ENCODE assay signal across 12 cellular contexts in the genomic region with DNA sequence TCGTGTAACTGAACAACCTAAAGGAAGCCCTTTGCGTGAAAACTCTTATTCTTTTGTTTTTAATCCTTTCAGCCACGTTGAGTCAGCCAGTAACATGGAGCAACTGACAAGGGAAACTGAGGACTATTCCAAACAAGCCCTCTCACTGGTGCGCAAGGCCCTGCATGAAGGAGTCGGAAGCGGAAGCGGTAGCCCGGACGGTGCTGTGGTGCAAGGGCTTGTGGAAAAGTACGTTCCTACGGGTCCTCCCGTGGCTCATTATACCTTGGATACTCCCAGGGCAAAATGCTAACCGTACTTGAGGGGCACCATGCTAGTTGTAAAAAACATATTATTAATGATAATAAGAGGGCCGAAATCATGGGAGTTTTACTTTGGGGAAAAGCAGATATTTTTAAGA. TPM values are rescaled to one million over a fixed set of nuclear protein-coding genes. Genes with fewer than 3 reads are reported as not detected.
DNase-seq lines count a peak whose midpoint lies in the region; ATAC-seq and TF ChIP-seq lines count a peak whose summit lies in the region.
"Had no signal": no experiment of that assay in that cellular context is flagged by ENCODE, and none has a peak within 500 bp of the region (broad histone marks: within the 10 kb centered on the region; RNA-seq: fewer than 3 reads in every experiment).

No MANE protein-coding gene starts in this region.

- peaks cover 33% of the 10 kb centered on the region for H3K4me1 Mint-ChIP-seq in WTC11

- no peak for TF ChIP-seq CTCF in HCT116 (IDR thresholded peaks at IDR 0.05 in 2 of 3, conservative IDR thresholded peaks at IDR 0.05 in 1 of 3; ENCODE audit: borderline replicate concordance in 1 of 3, insufficient read depth in 1 of 3, low read depth in 2 of 3, low read length in 2 of 3)
- TF ChIP-seq CTCF in WTC11 (IDR thresholded peaks at IDR 0.05): no peak

- no peaks in the 10 kb centered on the region for H3K9me3 Mint-ChIP-seq in WTC11
- H3K9me3 Mint-ChIP-seq: stimulated activated naive B cell treated with anti-CD40 and anti-IgM and Interleukin-4, amounts not matched to agents 10 μg/mL and 1 μg/mL and 100 μg/mL, for 72 hours; T-helper 2 cell treated with Interferon-gamma antibody and Interleukin-4, amounts not matched to agents 5 μg/mL and 100 μg/mL, for 36 hours had no signal

- H3K4me3 ChIP-seq in HCT116 (replicated peaks in 1 of 2; ENCODE audit: low read depth in 1 of 2, low read length in 2 of 2) (peak overlapping the region in 1 of 2 experiments; percentile 54; a peak in 2 of 4 replicates), iPS-18a (ENCODE audit: low read length) (peak overlapping the region; percentile 41), subcutaneous abdominal adipose tissue (ENCODE audit: low read depth in 1 of 5, low read length in 5 of 5) (peak overlapping the region in 3 of 5 donors; percentile 50 to 64 (median 56))

- TF ChIP-seq POLR2A in HCT116 (IDR thresholded peaks at IDR 0.05; ENCODE audit: borderline replicate concordance, extremely low read depth, insufficient read depth, insufficient read length): no peak

- H3K27ac ChIP-seq in HCT116 (ENCODE audit: low read depth, low read length): peak overlapping the region; percentile 78
- H3K27ac ChIP-seq in iPS-18a (ENCODE audit: low read length): no peak overlapping the region
- peak overlapping the region; percentile 90 for H3K27ac ChIP-seq in subcutaneous abdominal adipose tissue (ENCODE audit: low read depth, low read length)

- CTCF ChIA-PET in HCT116 (lab: Charles Lee) (interaction anchor here (0.6 to 1.6 kb wide), 16 partner anchors 8 to 273 kb away, joined by 3 to 20 read pairs (median 4); no protein-coding TSS in a partner anchor), WTC11 (lab: Charles Lee) (interaction anchor here (0.6 to 1.6 kb wide), 41 partner anchors 10 to 387 kb away, joined by 3 to 24 read pairs (median 4); no protein-coding TSS in a partner anchor)

- peak overlapping the region; percentile 88 for H3K27ac Mint-ChIP-seq in WTC11
- H3K27ac Mint-ChIP-seq: stimulated activated naive B cell treated with anti-CD40 and anti-IgM and Interleukin-4, amounts not matched to agents 10 μg/mL and 1 μg/mL and 100 μg/mL, for 72 hours; T-helper 2 cell treated with Interferon-gamma antibody and Interleukin-4, amounts not matched to agents 5 μg/mL and 100 μg/mL, for 36 hours had no signal

- H3K9me3 ChIP-seq in HCT116 (ENCODE audit: control insufficient read depth in 1 of 2, insufficient read depth in 1 of 2, low read depth in 1 of 2, low read length in 2 of 2) (no peaks in the 10 kb centered on the region), iPS-18a (ENCODE audit: control insufficient read depth, low read depth, low read length) (no peaks in the 10 kb centered on the region), subcutaneous abdominal adipose tissue (ENCODE audit: control insufficient read depth in 5 of 5, low read length in 5 of 5) (no peaks in the 10 kb centered on the region)

- RAD21 ChIA-PET in HCT116 (lab: Charles Lee; ENCODE audit: low non-redundant PET in 1 of 2, low total read pairs in 2 of 2, uncharacterized antibody in 2 of 2, unreplicated experiment in 2 of 2): interaction anchor here in 1 of 2 experiments (1.7 kb wide), 1 partner anchor 273 kb away, joined by 5 read pairs; no protein-coding TSS in a partner anchor

- no peaks in the 10 kb centered on the region for H3K9me2 ChIP-seq in HCT116 (ENCODE audit: insufficient read depth)

- no peaks in the 10 kb centered on the region for H3K27me3 Mint-ChIP-seq in WTC11 (ENCODE audit: low read depth)

- H4K20me1 ChIP-seq in HCT116 (ENCODE audit: insufficient read depth): no peaks in the 10 kb centered on the region

- H3K9ac ChIP-seq in HCT116 (ENCODE audit: low read length): peak overlapping the region; percentile 38; the same call in 1 of the 2 replicates
- H3K9ac ChIP-seq in iPS-18a (ENCODE audit: low read length): peak overlapping the region; percentile 18
- H3K9ac ChIP-seq in subcutaneous abdominal adipose tissue (ENCODE audit: low read length in 5 of 5): peak overlapping the region in 2 of 5 donors; percentile 31 to 77

- H3K36me3 ChIP-seq in HCT116 (ENCODE audit: control insufficient read depth in 1 of 2, insufficient read depth in 2 of 2, low read length in 2 of 2): no peaks in the 10 kb centered on the region
- no peaks in the 10 kb centered on the region for H3K36me3 ChIP-seq in iPS-18a (ENCODE audit: control insufficient read depth, low read depth, low read length)
- no peaks in the 10 kb centered on the region for H3K36me3 ChIP-seq in subcutaneous abdominal adipose tissue (ENCODE audit: control insufficient read depth in 5 of 5, insufficient read depth in 5 of 5, low read length in 5 of 5)

- peaks cover 23% of the 10 kb centered on the region in 2 experiments for H3K4me1 ChIP-seq in HCT116 (ENCODE audit: control insufficient read depth in 1 of 2, insufficient read depth in 2 of 2, low read length in 2 of 2)
- peaks cover 22% of the 10 kb centered on the region for H3K4me1 ChIP-seq in iPS-18a (ENCODE audit: control insufficient read depth, low read depth, low read length)
- H3K4me1 ChIP-seq in subcutaneous abdominal adipose tissue (ENCODE audit: control insufficient read depth in 5 of 5, insufficient read depth in 5 of 5, low read length in 5 of 5): peaks cover 10 to 36% (median 22%) of the 10 kb centered on the region in 5 donors

- peak overlapping the region; percentile 78 for H3K4me2 ChIP-seq in HCT116 (ENCODE audit: low read length)

- peak overlapping the region; percentile 84 for H2AFZ ChIP-seq in HCT116 (ENCODE audit: low read depth, low read length, poor library complexity, severe bottlenecking)

- no peak for DNase-seq in HCT116 (ENCODE audit: low read depth, low spot score)
- no peak for DNase-seq in WTC11 (ENCODE audit: low spot score)
- DNase-seq in mesenteric fat pad (ENCODE audit: low spot score): no peak
- DNase-seq in HuH-7 (ENCODE audit: low spot score): no peak
- no peak for DNase-seq in activated CD8-positive, alpha-beta memory T cell treated with anti-CD3 and anti-CD28 coated beads, Interleukin-2, amount 50 U/mL, for 48 hours
- DNase-seq in dedifferentiated amniotic fluid mesenchymal stem cell (ENCODE audit: extremely low spot score): no peak
- DNase-seq: activated gamma-delta T cell treated with Interleukin-2 at 50 U/mL for 16 hours; NCI-H2081 treated with DMSO at 0.1 percent for 48 hours; stimulated activated naive B cell treated with anti-CD40 and anti-IgM and Interleukin-4, amounts not matched to agents 10 μg/mL and 1 μg/mL and 100 μg/mL, for 72 hours had no signal

- H3K79me2 ChIP-seq in HCT116 (ENCODE audit: insufficient read depth, low read length): no peaks in the 10 kb centered on the region

- H3K36me3 Mint-ChIP-seq in WTC11: no peaks in the 10 kb centered on the region
- H3K36me3 Mint-ChIP-seq: stimulated activated naive B cell treated with anti-CD40 and anti-IgM and Interleukin-4, amounts not matched to agents 10 μg/mL and 1 μg/mL and 100 μg/mL, for 72 hours had no signal

- no peak for ATAC-seq in HCT116
- ATAC-seq in WTC11: peak; percentile 20; the same call in 1 of the 2 replicates
- ATAC-seq: stimulated activated naive B cell treated with anti-CD40 and anti-IgM and Interleukin-4, amounts not matched to agents 10 μg/mL and 1 μg/mL and 100 μg/mL, for 72 hours had no signal

- intact Hi-C loops in HCT116 (cut with micrococcal nuclease): no loop called here

- peak overlapping the region; percentile 48 for H3K4me3 Mint-ChIP-seq in WTC11
- H3K4me3 Mint-ChIP-seq: stimulated activated naive B cell treated with anti-CD40 and anti-IgM and Interleukin-4, amounts not matched to agents 10 μg/mL and 1 μg/mL and 100 μg/mL, for 72 hours; T-helper 2 cell treated with Interferon-gamma antibody and Interleukin-4, amounts not matched to agents 5 μg/mL and 100 μg/mL, for 36 hours had no signal

- no peaks in the 10 kb centered on the region for H3K27me3 ChIP-seq in HCT116 (ENCODE audit: insufficient read depth, low read length)
- H3K27me3 ChIP-seq in iPS-18a (ENCODE audit: control insufficient read depth, insufficient read depth, low read length): no peaks in the 10 kb centered on the region
- peaks cover 0 to 3% (median 0%) of the 10 kb centered on the region in 5 donors for H3K27me3 ChIP-seq in subcutaneous abdominal adipose tissue (ENCODE audit: control insufficient read depth in 5 of 5, insufficient read depth in 4 of 5, low read length in 5 of 5)

- TF ChIP-seq RAD21 in HCT116 (IDR thresholded peaks at IDR 0.05; ENCODE audit: low read depth): no peak

- POLR2A ChIA-PET in HCT116 (lab: Charles Lee): no interaction called here
- POLR2A ChIA-PET in WTC11 (lab: Charles Lee): interaction anchor here (0.9 to 1.1 kb wide), 2 partner anchors 11 to 13 kb away, joined by 3 read pairs; no protein-coding TSS in a partner anchor

- BruUV-seq in HCT116 (replicated peaks; lab: Mats Ljungman, UMichigan): no TSS peak

TF ChIP-seq in HCT116, 20 proteins besides CTCF, POLR2A, EP300 and RAD21 (continues in another document):
- TF ChIP-seq FOSL1 (IDR thresholded peaks at IDR 0.05; ENCODE audit: low read depth) (no peak), ZNF274 (IDR thresholded peaks at IDR 0.05; ENCODE audit: low read depth, low read length) (no peak), YY1 (IDR thresholded peaks at IDR 0.05; ENCODE audit: extremely low read depth, insufficient replicate concordance, low read depth, low read length) (no peak), CBX3 (IDR thresholded peaks at IDR 0.05; ENCODE audit: low read depth) (no peak), POLR2AphosphoS5 (IDR thresholded peaks at IDR 0.05; ENCODE audit: low read depth, low read length) (no peak)

TF ChIP-seq in WTC11, 78 proteins besides CTCF, POLR2A, EP300 and RAD21 (continues in another document):
- no peak for TF ChIP-seq NFE2L1 (CRISPR knock-in tag; IDR thresholded peaks at IDR 0.05)
- no peak for TF ChIP-seq CBFB (CRISPR knock-in tag; IDR thresholded peaks at IDR 0.05; ENCODE audit: low read depth)
- no peak for TF ChIP-seq EMX1 (CRISPR knock-in tag; IDR thresholded peaks at IDR 0.05)
- TF ChIP-seq, protein P1, sequence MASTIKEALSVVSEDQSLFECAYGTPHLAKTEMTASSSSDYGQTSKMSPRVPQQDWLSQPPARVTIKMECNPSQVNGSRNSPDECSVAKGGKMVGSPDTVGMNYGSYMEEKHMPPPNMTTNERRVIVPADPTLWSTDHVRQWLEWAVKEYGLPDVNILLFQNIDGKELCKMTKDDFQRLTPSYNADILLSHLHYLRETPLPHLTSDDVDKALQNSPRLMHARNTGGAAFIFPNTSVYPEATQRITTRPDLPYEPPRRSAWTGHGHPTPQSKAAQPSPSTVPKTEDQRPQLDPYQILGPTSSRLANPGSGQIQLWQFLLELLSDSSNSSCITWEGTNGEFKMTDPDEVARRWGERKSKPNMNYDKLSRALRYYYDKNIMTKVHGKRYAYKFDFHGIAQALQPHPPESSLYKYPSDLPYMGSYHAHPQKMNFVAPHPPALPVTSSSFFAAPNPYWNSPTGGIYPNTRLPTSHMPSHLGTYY (CRISPR knock-in tag; IDR thresholded peaks at IDR 0.05): no peak

RNA-seq across cellular contexts. Expression of a gene that starts 49.4 kb away (rescaled TPM):
- total RNA-seq in HCT116 (2021; ENCODE audit: unreplicated experiment) (22.2 TPM), WTC11 (2021) (6.5 to 7.9 TPM (median 6.5 TPM) in 3 replicates), mesenteric fat pad (1.0 TPM)
- polyA plus RNA-seq in HCT116 (2012): 43.6 and 44.3 TPM in 2 replicates
